In the genomic region with DNA sequence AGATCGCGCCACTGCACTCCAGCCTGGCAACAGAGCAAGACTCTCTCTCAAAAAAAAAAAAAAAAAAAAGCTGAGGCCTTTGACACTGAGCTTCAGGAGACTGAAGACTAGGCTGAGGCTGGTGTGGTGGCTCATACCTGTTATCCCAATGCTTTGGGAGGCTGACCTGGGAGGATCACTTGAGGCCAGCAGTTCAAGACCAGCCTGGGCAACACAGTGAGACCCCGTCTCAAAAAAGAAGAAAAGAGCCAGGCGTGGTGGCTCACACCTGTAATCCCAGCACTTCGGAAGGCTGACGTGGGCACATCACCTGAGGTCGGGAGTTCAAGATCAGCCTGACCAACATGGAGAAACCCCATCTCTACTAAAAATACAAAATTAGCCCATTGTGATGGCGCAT, we compare ENCODE assay signal across 7 cellular contexts. TPM values are rescaled to one million over a fixed set of nuclear protein-coding genes. Genes with fewer than 3 reads are reported as not detected.
DNase-seq lines count a peak whose midpoint lies in the region; ATAC-seq, FAIRE-seq and TF ChIP-seq lines count a peak whose summit lies in the region.
"Not testable (repeated sequence)": the region's sequence is repeated elsewhere in the genome, so short reads cannot be mapped to it uniquely, and the experiment has no call there.
"Had no signal": no experiment of that assay in that cellular context is flagged by ENCODE, and none has a peak within 500 bp of the region (broad histone marks: within the 10 kb centered on the region; RNA-seq: fewer than 3 reads in every experiment).

No MANE protein-coding gene starts in this region.

- not testable (repeated sequence) for H4K20me1 ChIP-seq in K562 (replicated peaks; ENCODE audit: control insufficient read depth, insufficient read depth, low read length)

- in situ Hi-C loops in K562 (cut with MboI): not testable (repeated sequence)

- not testable (repeated sequence) for H3K79me2 ChIP-seq in K562 (ENCODE audit: control insufficient read depth, insufficient read depth, low read length)

- H3K36me3 Mint-ChIP-seq in WTC11: not testable (repeated sequence)

- not testable (repeated sequence) for TF ChIP-seq POLR2A in K562 (conservative IDR thresholded peaks at IDR 0.05); spleen (IDR thresholded peaks at IDR 0.05)

- WGBS in K562 (ENCODE audit: insufficient coverage, low coverage, missing lambda C conversion rate): 93% methylated on average over 6 of the region's 8 CpGs
- 93 to 99% (median 98%) methylated on average over 8 of the region's 8 CpGs for WGBS in spleen, 5 donors

- H3K27me3 ChIP-seq in K562 (ENCODE audit: control insufficient read depth in 2 of 2, insufficient read depth in 2 of 2, low read length in 2 of 2); spleen (replicated peaks in 1 of 7): not testable (repeated sequence)

- TF ChIP-seq CTCF in WTC11 (IDR thresholded peaks at IDR 0.05); K562 (IDR thresholded peaks at IDR 0.05 in 2 of 3, conservative IDR thresholded peaks at IDR 0.05 in 1 of 3; ENCODE audit: insufficient read depth in 2 of 3, low read depth in 1 of 3, low read length in 3 of 3); kidney (IDR thresholded peaks at IDR 0.05; ENCODE audit: borderline replicate concordance, extremely low read depth, insufficient read depth); spleen (IDR thresholded peaks at IDR 0.05 in 8 of 11, conservative IDR thresholded peaks at IDR 0.05 in 3 of 11): not testable (repeated sequence)

- H3K9me3 ChIP-seq in K562 (replicated peaks; ENCODE audit: control insufficient read depth, insufficient read depth, low read depth, low read length); kidney (ENCODE audit: control insufficient read depth in 1 of 2, low read length in 2 of 2); spleen: not testable (repeated sequence)

- H3K9ac ChIP-seq in K562 (ENCODE audit: insufficient read depth in 1 of 2, low read depth in 2 of 2, low read length in 2 of 2); kidney (ENCODE audit: low read length in 2 of 2): not testable (repeated sequence)

- H3K27me3 Mint-ChIP-seq in WTC11 (ENCODE audit: low read depth): not testable (repeated sequence)

- H3K36me3 ChIP-seq in K562 (ENCODE audit: control insufficient read depth, insufficient read depth, low read length); kidney (ENCODE audit: control insufficient read depth in 1 of 2, insufficient read depth in 2 of 2, low read length in 2 of 2); spleen: not testable (repeated sequence)

- intact Hi-C loops in K562 (cut with micrococcal nuclease); Right ventricle myocardium superior (cut with DNase I); kidney (cut with DNase I); spleen (cut with DNase I; ENCODE audit: low total_unique reads): not testable (repeated sequence)

- POLR2A ChIA-PET in WTC11 (lab: Charles Lee) (interaction anchor here (0.7 kb wide), 2 partner anchors 16 to 150 kb away, joined by 3 to 4 read pairs; no protein-coding TSS in a partner anchor), K562 (lab: Yijun Ruan, JAX) (interaction anchor here (6.1 kb wide), 1 partner anchor 18 kb away, joined by 58 read pairs; the partner anchor contains the start of genes MEPCE and ZCWPW1)

- H3K4me3 Mint-ChIP-seq in WTC11: not testable (repeated sequence)

- not testable (repeated sequence) for H3K4me3 ChIP-seq in K562; kidney (ENCODE audit: low read length in 2 of 2); spleen

- not testable (repeated sequence) for DNase-seq in WTC11 (ENCODE audit: low spot score); K562 (ENCODE audit: extremely low read depth in 1 of 4, low spot score in 3 of 4)
- DNase-seq in Right ventricle myocardium superior (peak; percentile 1), kidney (peak; percentile 6), spleen (peak; percentile 16)

- H3K4me1 ChIP-seq in K562 (replicated peaks in 1 of 2; ENCODE audit: control insufficient read depth in 2 of 2, insufficient read depth in 2 of 2, low read length in 2 of 2) (peaks cover 26 to 58% of the 10 kb centered on the region in 2 experiments), spleen (peaks cover 12 to 54% (median 37%) of the 10 kb centered on the region in 6 donors)
- H3K4me1 ChIP-seq in kidney (ENCODE audit: control insufficient read depth in 1 of 2, insufficient read depth in 1 of 2, low read depth in 1 of 2, low read length in 2 of 2): not testable (repeated sequence)

- H3K27ac ChIP-seq in K562 (ENCODE audit: extremely low read depth, low read depth, low read length); kidney (ENCODE audit: low read depth in 2 of 2, low read length in 2 of 2); spleen: not testable (repeated sequence)

- FAIRE-seq in K562 (lab: Jason Lieb, UNC); kidney (lab: Jason Lieb, UNC): not testable (repeated sequence)

- H3K4me1 Mint-ChIP-seq in WTC11: not testable (repeated sequence)

- not testable (repeated sequence) for TF ChIP-seq RAD21 in K562 (CRISPR knock-in tag; conservative IDR thresholded peaks at IDR 0.05 in 1 of 2, IDR thresholded peaks at IDR 0.05 in 1 of 2)

- not testable (repeated sequence) for H3K27ac Mint-ChIP-seq in WTC11

- not testable (repeated sequence) for TF ChIP-seq EP300 in K562 (IDR thresholded peaks at IDR 0.05; ENCODE audit: low read length)

- not testable (repeated sequence) for H3K9me3 Mint-ChIP-seq in WTC11

- BruUV-seq in K562 (replicated peaks; lab: Mats Ljungman, UMichigan): not testable (repeated sequence)

- not testable (repeated sequence) for H3K4me2 ChIP-seq in K562 (ENCODE audit: insufficient read depth, low read length)

- H3K9me1 ChIP-seq in K562 (ENCODE audit: control insufficient read depth, insufficient read depth, low read length): not testable (repeated sequence)

- H2AFZ ChIP-seq in K562 (ENCODE audit: low read depth, low read length): not testable (repeated sequence)

- not testable (repeated sequence) for ATAC-seq in WTC11; K562; Right ventricle myocardium superior (ENCODE audit: poor library complexity)

- CTCF ChIA-PET in WTC11 (lab: Charles Lee): interaction anchor here (0.6 to 6.0 kb wide), 6 partner anchors 8 to 278 kb away, joined by 3 to 46 read pairs (median 4); partner anchors contain the start of gene AGFG2
- CTCF ChIA-PET in K562 (lab: Yijun Ruan, JAX; ENCODE audit: low intra/inter-chr PET ratio): not testable (repeated sequence)

RNA-seq across cellular contexts. Expression of gene PPP1R35, which starts 11.1 kb away (rescaled TPM):
- total RNA-seq in WTC11 (2021) (85.9 to 90.8 TPM (median 88.3 TPM) in 3 replicates), K562 (2014; rRNA removed) (127 and 152 TPM in 2 replicates), K562 (2014; rRNA removed; fragmentation: Illumina TruSeq; extraction: Trizol) (18.9 and 25.9 TPM in 2 replicates), K562 (2015; rRNA removed; fragmentation: Illumina TruSeq; extraction: Trizol) (44.9 and 47.9 TPM in 2 replicates), K562 (2021) (124 and 135 TPM in 2 replicates), Right ventricle myocardium superior (10.9 TPM), kidney (41.7 TPM), spleen (10 to 100 TPM; 46.7 to 63.8 (median 57.7) TPM)
- 18.9 and 64.5 TPM in 2 replicates for total RNA-seq in K562 (2011; cell fraction: chromatin; rRNA removed; ENCODE audit: low replicate concordance)
- 109 and 128 TPM in 2 replicates for total RNA-seq in K562 (2011; cell fraction: nucleolus; rRNA removed)
- total RNA-seq in K562 (2011; cell fraction: nucleoplasm; rRNA removed): 45.6 and 53.0 TPM in 2 replicates
- polyA plus RNA-seq in K562 (2011; rRNA removed) (28.2 and 31.7 TPM in 2 replicates), K562 (2014; fragmentation: Illumina TruSeq; extraction: Trizol) (19.4 and 33.7 TPM in 2 replicates), K562 (2014; fragmentation: Nextera tagmentation; extraction: Ambion mirVana) (1 to 10 TPM; 2.9 to 5.9 TPM), K562 (2014; rRNA removed) (153 and 185 TPM in 2 replicates), kidney (ENCODE audit: insufficient read depth, low read depth, low replicate concordance) (40.2 TPM), spleen (100 to 1,000 TPM in 2 of 3 donors, 10 to 100 TPM in 1; 87.6 to 111 (median 111) TPM)
- 38.6 and 141 TPM in 2 replicates for polyA plus RNA-seq in K562 (2011; cell fraction: cytosol; rRNA removed)
- 136 and 297 TPM in 2 replicates for polyA plus RNA-seq in K562 (2011; cell fraction: nucleus; rRNA removed)
- polyA plus RNA-seq in K562 (2012): 70.7 and 78.6 TPM in 2 replicates
- polyA minus RNA-seq in K562 (2011; rRNA and poly(A)+ RNA removed): 2.2 and 5.8 TPM in 2 replicates
- polyA minus RNA-seq in K562 (2011; cell fraction: cytosol; rRNA and poly(A)+ RNA removed): 13.8 and 18.6 TPM in 2 replicates
- polyA minus RNA-seq in K562 (2011; cell fraction: nucleus; rRNA and poly(A)+ RNA removed): 16.7 and 26.0 TPM in 2 replicates

RNA-seq across cellular contexts. Expression of gene SPACDR, which starts 16.7 kb away (rescaled TPM):
- total RNA-seq in WTC11 (2021) (0.33 to 0.48 TPM (median 0.39 TPM) in 3 replicates), K562 (2014; rRNA removed) (0.14 and 0.29 TPM in 2 replicates), K562 (2014; rRNA removed; fragmentation: Illumina TruSeq; extraction: Trizol) (not detected in 2 replicates), K562 (2015; rRNA removed; fragmentation: Illumina TruSeq; extraction: Trizol) (0.29 and 0.41 TPM in 2 replicates), K562 (2021) (0.55 and 1.2 TPM in 2 replicates), Right ventricle myocardium superior (0.81 TPM), kidney (0.54 TPM), spleen (1 to 10 TPM in 5 of 7 donors, not detected in 2; 1.3 to 4.6 (median 1.9) TPM)
- 3.4 and 9.9 TPM in 2 replicates for total RNA-seq in K562 (2011; cell fraction: chromatin; rRNA removed; ENCODE audit: low replicate concordance)
- 1.8 and 4.7 TPM in 2 replicates for total RNA-seq in K562 (2011; cell fraction: nucleolus; rRNA removed)
- total RNA-seq in K562 (2011; cell fraction: nucleoplasm; rRNA removed): 2.4 and 3.8 TPM in 2 replicates
- polyA plus RNA-seq in K562 (2011; rRNA removed) (0.18 and 0.20 TPM in 2 replicates), K562 (2014; fragmentation: Illumina TruSeq; extraction: Trizol) (0.13 and 0.24 TPM in 2 replicates), K562 (2014; fragmentation: Nextera tagmentation; extraction: Ambion mirVana) (under 1 TPM; 0.07 to 0.11 TPM), K562 (2014; rRNA removed) (0.12 and 0.15 TPM in 2 replicates), kidney (ENCODE audit: insufficient read depth, low read depth, low replicate concordance) (not detected), spleen (1 to 10 TPM in 2 of 3 donors, under 1 TPM in 1; 0.65 to 2.1 (median 1.2) TPM)
- 0.40 and 0.56 TPM in 2 replicates for polyA plus RNA-seq in K562 (2011; cell fraction: cytosol; rRNA removed)
- 1.0 and 2.9 TPM in 2 replicates for polyA plus RNA-seq in K562 (2011; cell fraction: nucleus; rRNA removed)
- 0.47 and 2.1 TPM in 2 replicates for polyA plus RNA-seq in K562 (2012)
- polyA minus RNA-seq in K562 (2011; rRNA and poly(A)+ RNA removed): not detected in 2 replicates
- polyA minus RNA-seq in K562 (2011; cell fraction: cytosol; rRNA and poly(A)+ RNA removed): not detected in 2 replicates
- not detected in 2 replicates for polyA minus RNA-seq in K562 (2011; cell fraction: nucleus; rRNA and poly(A)+ RNA removed)
- total RNA-seq: Daoy, G401 had no signal

RNA-seq across cellular contexts. Expression of gene MEPCE, which starts 17.7 kb away (rescaled TPM):
- 41.9 to 49.6 TPM (median 47.7 TPM) in 3 replicates for total RNA-seq in WTC11 (2021)
- total RNA-seq in K562 (2011; cell fraction: chromatin; rRNA removed; ENCODE audit: low replicate concordance): 33.3 and 101 TPM in 2 replicates
- 57.9 and 76.5 TPM in 2 replicates for total RNA-seq in K562 (2011; cell fraction: nucleolus; rRNA removed)
- 40.2 and 43.9 TPM in 2 replicates for total RNA-seq in K562 (2011; cell fraction: nucleoplasm; rRNA removed)
- total RNA-seq in K562 (2014; rRNA removed): 50.6 and 65.4 TPM in 2 replicates
- total RNA-seq in K562 (2014; rRNA removed; fragmentation: Illumina TruSeq; extraction: Trizol): 24.9 and 29.5 TPM in 2 replicates
- total RNA-seq in K562 (2015; rRNA removed; fragmentation: Illumina TruSeq; extraction: Trizol): 60.3 and 60.4 TPM in 2 replicates
- 72.8 and 76.3 TPM in 2 replicates for total RNA-seq in K562 (2021)
- 16.1 and 16.7 TPM in 2 replicates for polyA plus RNA-seq in K562 (2011; rRNA removed)
- polyA plus RNA-seq in K562 (2011; cell fraction: cytosol; rRNA removed): 13.0 and 28.0 TPM in 2 replicates
- polyA plus RNA-seq in K562 (2011; cell fraction: nucleus; rRNA removed): 23.6 and 47.0 TPM in 2 replicates
- 54.7 and 58.7 TPM in 2 replicates for polyA plus RNA-seq in K562 (2012)
- 66.5 and 77.3 TPM in 2 replicates for polyA plus RNA-seq in K562 (2014; fragmentation: Illumina TruSeq; extraction: Trizol)
- polyA plus RNA-seq in K562 (2014; fragmentation: Nextera tagmentation; extraction: Ambion mirVana): 10 to 100 TPM; 10.9 to 13.7 TPM
- polyA plus RNA-seq in K562 (2014; rRNA removed): 42.7 and 44.1 TPM in 2 replicates
- 20.0 and 29.4 TPM in 2 replicates for polyA minus RNA-seq in K562 (2011; rRNA and poly(A)+ RNA removed)
- polyA minus RNA-seq in K562 (2011; cell fraction: cytosol; rRNA and poly(A)+ RNA removed): 18.7 and 24.0 TPM in 2 replicates
- 27.9 and 29.5 TPM in 2 replicates for polyA minus RNA-seq in K562 (2011; cell fraction: nucleus; rRNA and poly(A)+ RNA removed)
- 22.2 TPM for total RNA-seq in Right ventricle myocardium superior
- total RNA-seq in kidney: 47.2 TPM
- 33.4 TPM for polyA plus RNA-seq in kidney (ENCODE audit: insufficient read depth, low read depth, low replicate concordance)
- 10 to 100 TPM; 42.3 to 82.2 (median 67.3) TPM for total RNA-seq in spleen
- polyA plus RNA-seq in spleen: 10 to 100 TPM; 31.4 to 56.9 (median 38.0) TPM

RNA-seq across cellular contexts. Expression of gene ZCWPW1, which starts 18.9 kb away (rescaled TPM):
- total RNA-seq in WTC11 (2021) (1.4 to 1.5 TPM (median 1.4 TPM) in 3 replicates), K562 (2014; rRNA removed) (1.3 and 1.7 TPM in 2 replicates), K562 (2014; rRNA removed; fragmentation: Illumina TruSeq; extraction: Trizol) (0.84 and 1.8 TPM in 2 replicates), K562 (2015; rRNA removed; fragmentation: Illumina TruSeq; extraction: Trizol) (1.2 and 1.7 TPM in 2 replicates), K562 (2021) (0.86 and 0.94 TPM in 2 replicates), Right ventricle myocardium superior (5.4 TPM), kidney (3.0 TPM), spleen (1 to 10 TPM; 4.5 to 8.3 (median 6.3) TPM)
- 2.4 and 3.7 TPM in 2 replicates for total RNA-seq in K562 (2011; cell fraction: chromatin; rRNA removed; ENCODE audit: low replicate concordance)
- 2.0 and 2.6 TPM in 2 replicates for total RNA-seq in K562 (2011; cell fraction: nucleolus; rRNA removed)
- 1.8 and 3.5 TPM in 2 replicates for total RNA-seq in K562 (2011; cell fraction: nucleoplasm; rRNA removed)
- polyA plus RNA-seq in K562 (2011; rRNA removed) (1.5 and 1.7 TPM in 2 replicates), K562 (2014; fragmentation: Illumina TruSeq; extraction: Trizol) (0.79 and 1.4 TPM in 2 replicates), K562 (2014; fragmentation: Nextera tagmentation; extraction: Ambion mirVana) (under 1 TPM; 0.18 to 0.41 TPM), K562 (2014; rRNA removed) (0.61 and 1.6 TPM in 2 replicates), kidney (ENCODE audit: insufficient read depth, low read depth, low replicate concordance) (7.9 TPM), spleen (10 to 100 TPM; 21.7 to 42.6 (median 24.3) TPM)
- polyA plus RNA-seq in K562 (2011; cell fraction: cytosol; rRNA removed): 0.67 and 0.81 TPM in 2 replicates
- polyA plus RNA-seq in K562 (2011; cell fraction: nucleus; rRNA removed): 3.7 and 4.2 TPM in 2 replicates
- polyA plus RNA-seq in K562 (2012): 2.2 and 3.0 TPM in 2 replicates
- polyA minus RNA-seq in K562 (2011; rRNA and poly(A)+ RNA removed): 0.84 and 0.91 TPM in 2 replicates
- polyA minus RNA-seq in K562 (2011; cell fraction: cytosol; rRNA and poly(A)+ RNA removed): 0.86 and 1.5 TPM in 2 replicates
- polyA minus RNA-seq in K562 (2011; cell fraction: nucleus; rRNA and poly(A)+ RNA removed): 1.2 and 1.6 TPM in 2 replicates

RNA-seq across cellular contexts. Expression of gene TSC22D4, which starts 31.7 kb away (rescaled TPM):
- total RNA-seq in WTC11 (2021) (27.5 to 34.5 TPM (median 29.7 TPM) in 3 replicates), K562 (2014; rRNA removed) (77.6 and 102 TPM in 2 replicates), K562 (2014; rRNA removed; fragmentation: Illumina TruSeq; extraction: Trizol) (10.1 and 13.1 TPM in 2 replicates), K562 (2015; rRNA removed; fragmentation: Illumina TruSeq; extraction: Trizol) (31.3 and 33.9 TPM in 2 replicates), K562 (2021) (102 and 107 TPM in 2 replicates), Right ventricle myocardium superior (47.4 TPM), kidney (61.5 TPM), spleen (100 to 1,000 TPM in 3 of 7 donors, 10 to 100 TPM in 4; 67.1 to 119 (median 98.8) TPM)
- total RNA-seq in K562 (2011; cell fraction: chromatin; rRNA removed; ENCODE audit: low replicate concordance): 30.5 and 88.7 TPM in 2 replicates
- total RNA-seq in K562 (2011; cell fraction: nucleolus; rRNA removed): 56.8 and 60.5 TPM in 2 replicates
- 38.6 and 57.1 TPM in 2 replicates for total RNA-seq in K562 (2011; cell fraction: nucleoplasm; rRNA removed)
- polyA plus RNA-seq in K562 (2011; rRNA removed) (14.2 and 18.8 TPM in 2 replicates), K562 (2014; fragmentation: Illumina TruSeq; extraction: Trizol) (28.7 and 51.7 TPM in 2 replicates), K562 (2014; fragmentation: Nextera tagmentation; extraction: Ambion mirVana) (under 1 TPM; 0.37 to 0.92 TPM), K562 (2014; rRNA removed) (57.9 and 61.0 TPM in 2 replicates), kidney (ENCODE audit: insufficient read depth, low read depth, low replicate concordance) (67.0 TPM), spleen (100 to 1,000 TPM in 1 of 3 donors, 10 to 100 TPM in 2; 57.2 to 105 (median 83.9) TPM)
- 13.0 and 47.0 TPM in 2 replicates for polyA plus RNA-seq in K562 (2011; cell fraction: cytosol; rRNA removed)
- 22.1 and 53.6 TPM in 2 replicates for polyA plus RNA-seq in K562 (2011; cell fraction: nucleus; rRNA removed)
- polyA plus RNA-seq in K562 (2012): 64.9 and 107 TPM in 2 replicates
- 5.5 and 9.6 TPM in 2 replicates for polyA minus RNA-seq in K562 (2011; rRNA and poly(A)+ RNA removed)
- 24.5 and 26.5 TPM in 2 replicates for polyA minus RNA-seq in K562 (2011; cell fraction: cytosol; rRNA and poly(A)+ RNA removed)
- 10.0 and 13.5 TPM in 2 replicates for polyA minus RNA-seq in K562 (2011; cell fraction: nucleus; rRNA and poly(A)+ RNA removed)
